In genomic region chr3:182962162-182962561, GRCh38 we compare ENCODE assay signal across 14 cellular contexts. TPM values are rescaled to one million over a fixed set of nuclear protein-coding genes. Genes with fewer than 3 reads are reported as not detected.
DNase-seq lines count a peak whose midpoint lies in the region; ATAC-seq and TF ChIP-seq lines count a peak whose summit lies in the region.
"Had no signal": no experiment of that assay in that cellular context is flagged by ENCODE, and none has a peak within 500 bp of the region (broad histone marks: within the 10 kb centered on the region; RNA-seq: fewer than 3 reads in every experiment).

No MANE protein-coding gene starts in this region.

- H3K36me3 ChIP-seq in CD4-positive, CD25-positive, alpha-beta regulatory T cell (ENCODE audit: control insufficient read depth, insufficient read depth, low read length) = peaks cover 21% of the 10 kb centered on the region
- H3K36me3 ChIP-seq in ovary (no peaks in the 10 kb centered on the region), SK-N-SH (replicated peaks in 1 of 2; ENCODE audit: control insufficient read depth in 1 of 2, insufficient read depth in 2 of 2, low read length in 1 of 2) (peaks cover 37% of the 10 kb centered on the region in 2 experiments)
- H3K36me3 ChIP-seq: breast epithelium had no signal

- CTCF ChIA-PET in SK-N-SH (lab: Yijun Ruan, JAX) = interaction anchor here (0.6 kb wide), 1 partner anchor 442 kb away, joined by 3 read pairs; no protein-coding TSS in a partner anchor

- H3K27ac ChIP-seq in CD4-positive, CD25-positive, alpha-beta regulatory T cell (ENCODE audit: insufficient read depth, low read length, poor library complexity, severe bottlenecking) = no peak overlapping the region
- H3K27ac ChIP-seq in ovary = no peak overlapping the region
- H3K27ac ChIP-seq in SK-N-SH (ENCODE audit: low read depth in 2 of 2, low read length in 1 of 2) = no peak overlapping the region

- peaks cover 7% of the 10 kb centered on the region for H3K4me1 ChIP-seq in CD4-positive, CD25-positive, alpha-beta regulatory T cell (ENCODE audit: control insufficient read depth, insufficient read depth, low read length, poor library complexity, severe bottlenecking)
- H3K4me1 ChIP-seq in ovary (ENCODE audit: insufficient read depth) (peaks cover 4% of the 10 kb centered on the region), SK-N-SH (ENCODE audit: control insufficient read depth in 1 of 2, insufficient read depth in 2 of 2, low read depth in 1 of 2, low read length in 1 of 2) (peaks cover 6 to 11% of the 10 kb centered on the region in 2 experiments; a peak in 2 of 4 replicates)
- H3K4me1 ChIP-seq: breast epithelium had no signal

- peaks cover 23 to 44% (median 33%) of the 10 kb centered on the region in 4 donors for H3K4me1 Mint-ChIP-seq in CD4-positive, CD25-positive, alpha-beta regulatory T cell
- peaks cover 14% of the 10 kb centered on the region for H3K4me1 Mint-ChIP-seq in activated T-helper 17 cell treated with anti-CD3 and anti-CD28 coated beads, Interleukin-2, amount 50 U/mL, for 72 hours

- H3K79me2 ChIP-seq in SK-N-SH (ENCODE audit: insufficient read depth) = peaks cover 43% of the 10 kb centered on the region

- H3K4me3 Mint-ChIP-seq in CD4-positive, CD25-positive, alpha-beta regulatory T cell = no peak overlapping the region
- H3K4me3 Mint-ChIP-seq in activated T-helper 17 cell treated with anti-CD3 and anti-CD28 coated beads, Interleukin-2, amount 50 U/mL, for 72 hours = no peak overlapping the region

- TF ChIP-seq EP300 in ovary (IDR thresholded peaks at IDR 0.05) = no peak
- no peak for TF ChIP-seq EP300 in SK-N-SH (IDR thresholded peaks at IDR 0.05; ENCODE audit: borderline replicate concordance in 1 of 2, low read depth in 1 of 2, low read length in 1 of 2)

- TF ChIP-seq RAD21 in SK-N-SH (IDR thresholded peaks at IDR 0.05; ENCODE audit: low read length) = no peak

- TF ChIP-seq POLR2A in ovary (IDR thresholded peaks at IDR 0.05) = no peak

- TF ChIP-seq CTCF in ovary (IDR thresholded peaks at IDR 0.05) (no peak), SK-N-SH (IDR thresholded peaks at IDR 0.05) (no peak)

- H4K20me1 ChIP-seq in SK-N-SH (ENCODE audit: insufficient read depth) = peaks cover 7% of the 10 kb centered on the region

- H3K27ac Mint-ChIP-seq in CD4-positive, CD25-positive, alpha-beta regulatory T cell = peak overlapping the region in 2 of 3 donors; percentile 30 to 69
- peak overlapping the region; percentile 59 for H3K27ac Mint-ChIP-seq in activated T-helper 17 cell treated with anti-CD3 and anti-CD28 coated beads, Interleukin-2, amount 50 U/mL, for 72 hours

- H3K27me3 Mint-ChIP-seq in CD4-positive, CD25-positive, alpha-beta regulatory T cell = no peaks in the 10 kb centered on the region
- no peaks in the 10 kb centered on the region for H3K27me3 Mint-ChIP-seq in activated T-helper 17 cell treated with anti-CD3 and anti-CD28 coated beads, Interleukin-2, amount 50 U/mL, for 72 hours

- intact Hi-C loops in ovary (cut with DNase I) = no loop called here

- no peak overlapping the region for H3K4me3 ChIP-seq in CD4-positive, CD25-positive, alpha-beta regulatory T cell (ENCODE audit: low read depth, low read length)
- H3K4me3 ChIP-seq in ovary = no peak overlapping the region
- no peak overlapping the region for H3K4me3 ChIP-seq in SK-N-SH (ENCODE audit: low read depth in 2 of 2, low read length in 1 of 2)
- H3K4me3 ChIP-seq: breast epithelium, transverse colon had no signal

- no peaks in the 10 kb centered on the region for H3K9me3 Mint-ChIP-seq in CD4-positive, CD25-positive, alpha-beta regulatory T cell
- H3K9me3 Mint-ChIP-seq in activated T-helper 17 cell treated with anti-CD3 and anti-CD28 coated beads, Interleukin-2, amount 50 U/mL, for 72 hours = no peaks in the 10 kb centered on the region

- H3K9ac ChIP-seq in SK-N-SH = no peak overlapping the region

- no peaks in the 10 kb centered on the region for H3K9me2 ChIP-seq in SK-N-SH

- POLR2A ChIA-PET in SK-N-SH (lab: Yijun Ruan, JAX) = no interaction called here

- H3K27me3 ChIP-seq in CD4-positive, CD25-positive, alpha-beta regulatory T cell (ENCODE audit: control insufficient read depth, insufficient read depth, low read length) = no peaks in the 10 kb centered on the region
- H3K27me3 ChIP-seq in ovary = no peaks in the 10 kb centered on the region
- no peaks in the 10 kb centered on the region for H3K27me3 ChIP-seq in SK-N-SH (ENCODE audit: insufficient read depth)
- H3K27me3 ChIP-seq: breast epithelium, transverse colon had no signal

- H3F3A ChIP-seq in SK-N-SH (replicated peaks; ENCODE audit: insufficient read depth) = peaks cover 11% of the 10 kb centered on the region

- no peak for DNase-seq in CD4-positive, CD25-positive, alpha-beta regulatory T cell
- DNase-seq in globus pallidus (ENCODE audit: low spot score) (peak; percentile 52), ovary (peak in 3 of 5 donors; percentile 36 to 53 (median 42)), cortex of kidney (lab: John Stamatoyannopoulos, UW) (no peak), SK-N-SH (no peak), T1000 (lab: John Stamatoyannopoulos, UW) (no peak)
- DNase-seq: activated T-cell treated with anti-CD3 and anti-CD28 coated beads for 4 hours, NCI-H1092, NCI-H2171, posterior cingulate gyrus, transverse colon had no signal

- no peak overlapping the region for H3K4me2 ChIP-seq in SK-N-SH

- no peak overlapping the region for H2AFZ ChIP-seq in SK-N-SH (ENCODE audit: low read depth)

- H3K9me3 ChIP-seq in CD4-positive, CD25-positive, alpha-beta regulatory T cell (ENCODE audit: control insufficient read depth in 2 of 2, low read length in 2 of 2) = no peaks in the 10 kb centered on the region
- no peaks in the 10 kb centered on the region for H3K9me3 ChIP-seq in ovary
- H3K9me3 ChIP-seq in SK-N-SH = no peaks in the 10 kb centered on the region
- H3K9me3 ChIP-seq: breast epithelium, transverse colon had no signal

- peaks cover 33% of the 10 kb centered on the region for H3K36me3 Mint-ChIP-seq in CD4-positive, CD25-positive, alpha-beta regulatory T cell
- H3K36me3 Mint-ChIP-seq in activated T-helper 17 cell treated with anti-CD3 and anti-CD28 coated beads, Interleukin-2, amount 50 U/mL, for 72 hours (ENCODE audit: low read depth) = peaks cover 82% of the 10 kb centered on the region

- ATAC-seq in CD4-positive, CD25-positive, alpha-beta regulatory T cell (ENCODE audit: low read depth in 2 of 2) = no peak
- ATAC-seq in activated T-helper 17 cell treated with anti-CD3 and anti-CD28 coated beads, Interleukin-2, amount 50 U/mL, for 72 hours (replicated peaks) = no peak
- ATAC-seq in HG03460 (IDR thresholded peaks at IDR 0.05; ENCODE audit: unreplicated experiment) = no peak

TF ChIP-seq in SK-N-SH, 30 proteins besides CTCF, POLR2A, EP300 and RAD21 (continues in another document):
- TF ChIP-seq RXRA (IDR thresholded peaks at IDR 0.05; ENCODE audit: borderline replicate concordance, low read depth) = no peak
- TF ChIP-seq, protein P1, sequence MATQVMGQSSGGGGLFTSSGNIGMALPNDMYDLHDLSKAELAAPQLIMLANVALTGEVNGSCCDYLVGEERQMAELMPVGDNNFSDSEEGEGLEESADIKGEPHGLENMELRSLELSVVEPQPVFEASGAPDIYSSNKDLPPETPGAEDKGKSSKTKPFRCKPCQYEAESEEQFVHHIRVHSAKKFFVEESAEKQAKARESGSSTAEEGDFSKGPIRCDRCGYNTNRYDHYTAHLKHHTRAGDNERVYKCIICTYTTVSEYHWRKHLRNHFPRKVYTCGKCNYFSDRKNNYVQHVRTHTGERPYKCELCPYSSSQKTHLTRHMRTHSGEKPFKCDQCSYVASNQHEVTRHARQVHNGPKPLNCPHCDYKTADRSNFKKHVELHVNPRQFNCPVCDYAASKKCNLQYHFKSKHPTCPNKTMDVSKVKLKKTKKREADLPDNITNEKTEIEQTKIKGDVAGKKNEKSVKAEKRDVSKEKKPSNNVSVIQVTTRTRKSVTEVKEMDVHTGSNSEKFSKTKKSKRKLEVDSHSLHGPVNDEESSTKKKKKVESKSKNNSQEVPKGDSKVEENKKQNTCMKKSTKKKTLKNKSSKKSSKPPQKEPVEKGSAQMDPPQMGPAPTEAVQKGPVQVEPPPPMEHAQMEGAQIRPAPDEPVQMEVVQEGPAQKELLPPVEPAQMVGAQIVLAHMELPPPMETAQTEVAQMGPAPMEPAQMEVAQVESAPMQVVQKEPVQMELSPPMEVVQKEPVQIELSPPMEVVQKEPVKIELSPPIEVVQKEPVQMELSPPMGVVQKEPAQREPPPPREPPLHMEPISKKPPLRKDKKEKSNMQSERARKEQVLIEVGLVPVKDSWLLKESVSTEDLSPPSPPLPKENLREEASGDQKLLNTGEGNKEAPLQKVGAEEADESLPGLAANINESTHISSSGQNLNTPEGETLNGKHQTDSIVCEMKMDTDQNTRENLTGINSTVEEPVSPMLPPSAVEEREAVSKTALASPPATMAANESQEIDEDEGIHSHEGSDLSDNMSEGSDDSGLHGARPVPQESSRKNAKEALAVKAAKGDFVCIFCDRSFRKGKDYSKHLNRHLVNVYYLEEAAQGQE (IDR thresholded peaks at IDR 0.05; ENCODE audit: low read depth, low read length) = no peak
- no peak for TF ChIP-seq POLR2AphosphoS5 (IDR thresholded peaks at IDR 0.05; ENCODE audit: low read depth, low read length)
- no peak for TF ChIP-seq EZH2phosphoT487 (IDR thresholded peaks at IDR 0.05; ENCODE audit: borderline replicate concordance, low read depth)
- TF ChIP-seq, protein P2, sequence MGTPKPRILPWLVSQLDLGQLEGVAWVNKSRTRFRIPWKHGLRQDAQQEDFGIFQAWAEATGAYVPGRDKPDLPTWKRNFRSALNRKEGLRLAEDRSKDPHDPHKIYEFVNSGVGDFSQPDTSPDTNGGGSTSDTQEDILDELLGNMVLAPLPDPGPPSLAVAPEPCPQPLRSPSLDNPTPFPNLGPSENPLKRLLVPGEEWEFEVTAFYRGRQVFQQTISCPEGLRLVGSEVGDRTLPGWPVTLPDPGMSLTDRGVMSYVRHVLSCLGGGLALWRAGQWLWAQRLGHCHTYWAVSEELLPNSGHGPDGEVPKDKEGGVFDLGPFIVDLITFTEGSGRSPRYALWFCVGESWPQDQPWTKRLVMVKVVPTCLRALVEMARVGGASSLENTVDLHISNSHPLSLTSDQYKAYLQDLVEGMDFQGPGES (IDR thresholded peaks at IDR 0.05; ENCODE audit: low read depth, low read length) = no peak
- no peak for TF ChIP-seq RCOR1 (IDR thresholded peaks at IDR 0.05; ENCODE audit: low read length)
- TF ChIP-seq FOXJ3 (CRISPR knock-in tag; IDR thresholded peaks at IDR 0.05) = no peak

RNA-seq across cellular contexts. Expression of gene DCUN1D1, which starts 18.2 kb away (rescaled TPM):
- 39.3 TPM for total RNA-seq in CD4-positive, CD25-positive, alpha-beta regulatory T cell
- polyA plus RNA-seq in CD4-positive, CD25-positive, alpha-beta regulatory T cell = 10 to 100 TPM; 25.0 to 26.8 (median 25.6) TPM
- 10 to 100 TPM; 37.0 to 59.5 TPM for total RNA-seq in activated T-helper 17 cell treated with anti-CD3 and anti-CD28 coated beads, Interleukin-2, amount 50 U/mL, for 72 hours
- total RNA-seq in ovary = 10 to 100 TPM; 14.6 to 42.7 (median 40.6) TPM
- polyA plus RNA-seq in ovary (10 to 100 TPM in 1 of 2 donors, 1 to 10 TPM in 1; 7.7 to 17.2 TPM), SK-N-SH (2012; rRNA removed) (4.5 and 6.0 TPM in 2 replicates)
- 8.1 and 12.6 TPM in 2 replicates for polyA plus RNA-seq in SK-N-SH (2012; cell fraction: cytosol; rRNA removed)
- 3.7 and 9.7 TPM in 2 replicates for polyA plus RNA-seq in SK-N-SH (2012; cell fraction: nucleus; rRNA removed)

Comparison
In these comparisons a context has a peak if more than half of its experiments do, and no peak if none do; other contexts are left out.
1. DNase-seq: peak in globus pallidus (single experiment) and ovary (3 of 5); none in CD4-positive, CD25-positive, alpha-beta regulatory T cell (0 of 3), cortex of kidney (single experiment), SK-N-SH (single experiment) and T1000 (single experiment).